Comparison of ENCODE assay signal across 8 cellular contexts in genomic region chr20:20713244-20713765, GRCh38. TPM values are rescaled to one million over a fixed set of nuclear protein-coding genes. Genes with fewer than 3 reads are reported as not detected.
DNase-seq lines count a peak whose midpoint lies in the region; TF ChIP-seq lines count a peak whose summit lies in the region.

No MANE protein-coding gene starts in this region.

- no TSS peak for BruUV-seq in PC-9 (replicated peaks; lab: Mats Ljungman, UMichigan)

- H3K79me2 ChIP-seq in PC-9 (ENCODE audit: low read depth): peaks cover 24% of the 10 kb centered on the region

- H3K27me3 ChIP-seq in PC-9 (ENCODE audit: insufficient read depth, low read depth): no peaks in the 10 kb centered on the region
- H3K27me3 ChIP-seq in esophagus (ENCODE audit: control insufficient read depth in 1 of 2, insufficient read depth in 2 of 2, low read length in 2 of 2): no peaks in the 10 kb centered on the region

- H3K4me3 Mint-ChIP-seq in osteocyte (ENCODE audit: unreplicated experiment): peak overlapping the region; percentile 87

- peaks cover 12% of the 10 kb centered on the region for H3F3A ChIP-seq in PC-9 (ENCODE audit: insufficient read depth, low read depth)

- no peaks in the 10 kb centered on the region for H3K36me3 Mint-ChIP-seq in osteocyte (ENCODE audit: unreplicated experiment)

- H3K4me2 ChIP-seq in PC-9: peak overlapping the region; percentile 90

- H3K9me2 ChIP-seq in PC-9 (ENCODE audit: insufficient read depth): no peaks in the 10 kb centered on the region

- intact Hi-C loops in PC-9 (cut with micrococcal nuclease; ENCODE audit: unreplicated experiment): loop anchor here (5.0 kb wide), 1 partner anchor 661 kb away; the partner anchor contains the start of genes CFAP61 and CRNKL1

- H3K4me1 ChIP-seq in PC-9 (replicated peaks; ENCODE audit: insufficient read depth) (peaks cover 26% of the 10 kb centered on the region), esophagus (ENCODE audit: control insufficient read depth in 2 of 2, insufficient read depth in 2 of 2, low read length in 1 of 2) (peaks cover 2 to 3% of the 10 kb centered on the region in 2 donors)

- peak overlapping the region; percentile 90 for H3K27ac Mint-ChIP-seq in osteocyte (ENCODE audit: unreplicated experiment)

- peaks cover 7% of the 10 kb centered on the region for H3K27me3 Mint-ChIP-seq in osteocyte (ENCODE audit: unreplicated experiment)

- peak overlapping the region; percentile 98 for H2AFZ ChIP-seq in PC-9

- H3K4me3 ChIP-seq in PC-9 (peak overlapping the region; percentile 92), esophagus (ENCODE audit: low read depth in 1 of 2, low read length in 2 of 2) (peak overlapping the region; percentile 84 to 87)

- POLR2A ChIA-PET in PC-9 (lab: Charles Lee; ENCODE audit: unreplicated experiment) (interaction anchor here (0.5 kb wide), 2 partner anchors 468 to 1209 kb away, joined by 4 read pairs; no protein-coding TSS in a partner anchor), GM10248 (lab: Yijun Ruan, JAX) (no interaction called here)

- TF ChIP-seq CTCF in PC-9 (conservative IDR thresholded peaks at IDR 0.05): no peak
- TF ChIP-seq CTCF in osteocyte (IDR thresholded peaks at IDR 0.05): no peak
- TF ChIP-seq CTCF in GM10248 (IDR thresholded peaks at IDR 0.05; ENCODE audit: control extremely low read depth, extremely low read depth, low read depth, missing control alignments): no peak

- no peaks in the 10 kb centered on the region for H3K9me3 Mint-ChIP-seq in osteocyte (ENCODE audit: unreplicated experiment)

- CTCF ChIA-PET in PC-9 (lab: Charles Lee): no interaction called here
- CTCF ChIA-PET in GM10248 (lab: Yijun Ruan, JAX): interaction anchor here (1.0 to 2.2 kb wide), 5 partner anchors 9 to 696 kb away, joined by 3 to 12 read pairs (median 4); partner anchors contain the start of gene NAA20

- H3K4me1 Mint-ChIP-seq in osteocyte (ENCODE audit: unreplicated experiment): peaks cover 19% of the 10 kb centered on the region

- H3K27ac ChIP-seq in PC-9: no peak overlapping the region
- H3K27ac ChIP-seq in esophagus (ENCODE audit: low read depth in 2 of 2, low read length in 1 of 2): peak overlapping the region; percentile 94 to 97

- H3K9me3 ChIP-seq in PC-9 (ENCODE audit: insufficient read depth, low read depth) (no peaks in the 10 kb centered on the region), esophagus (ENCODE audit: control insufficient read depth in 2 of 2, insufficient read depth in 1 of 2, low read depth in 1 of 2, low read length in 1 of 2) (no peaks in the 10 kb centered on the region)

- DNase-seq in GM03348 (ENCODE audit: low spot score) (peak; percentile 5), PC-9 (no peak), osteocyte (ENCODE audit: extremely low spot score, unreplicated experiment) (no peak), GM10248 (ENCODE audit: extremely low spot score) (no peak), AG08396 (ENCODE audit: low spot score) (no peak), OCI-M1 (lab: John Stamatoyannopoulos, UW) (no peak)
- DNase-seq in activated CD4-positive, alpha-beta T cell treated with anti-CD3 and anti-CD28 coated beads for 4 hours: no peak

- H3K36me3 ChIP-seq in PC-9 (ENCODE audit: low read depth) (no peaks in the 10 kb centered on the region), esophagus (ENCODE audit: control insufficient read depth in 2 of 2, insufficient read depth in 2 of 2, low read length in 1 of 2) (no peaks in the 10 kb centered on the region)

- 48 to 49% methylated on average over 15 of the region's 15 CpGs for WGBS in esophagus, 2 donors

- no peaks in the 10 kb centered on the region for H4K20me1 ChIP-seq in PC-9 (ENCODE audit: insufficient read depth)

RNA-seq across cellular contexts. Expression of gene RALGAPA2, which starts 0.9 kb away (rescaled TPM):
- 19.2 and 28.7 TPM in 2 replicates for total RNA-seq in PC-9 (2021)
- 1 to 10 TPM; 3.5 to 3.7 TPM for polyA plus RNA-seq in esophagus
- total RNA-seq in osteocyte: 15.2 and 19.1 TPM in 2 replicates
